1 cellular context compared by ENCODE assay signal in the genomic region with DNA sequence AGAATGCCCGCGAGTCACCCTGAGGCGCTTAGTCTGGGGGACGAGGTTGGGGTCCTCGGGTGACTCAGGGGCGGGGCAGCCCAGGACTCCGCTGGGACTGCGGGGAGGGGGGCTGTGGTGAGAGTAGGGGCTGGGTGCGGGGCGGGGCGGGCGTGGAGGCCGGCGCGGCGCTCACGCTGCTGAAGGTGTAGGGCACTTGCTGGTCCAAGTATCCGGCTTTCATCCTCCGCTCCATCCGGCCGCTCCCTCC.
TF ChIP-seq lines count a peak whose summit lies in the region.

No MANE protein-coding gene starts in this region.

TF ChIP-seq in HepG2, 621 proteins besides CTCF, POLR2A, EP300 and RAD21 (continued from another document and continues in another):
- TF ChIP-seq THRA (CRISPR knock-in tag; IDR thresholded peaks at IDR 0.05; ENCODE audit: borderline replicate concordance): peak; percentile 83; the same call in 1 of the 2 replicates
- TF ChIP-seq, protein P1, sequence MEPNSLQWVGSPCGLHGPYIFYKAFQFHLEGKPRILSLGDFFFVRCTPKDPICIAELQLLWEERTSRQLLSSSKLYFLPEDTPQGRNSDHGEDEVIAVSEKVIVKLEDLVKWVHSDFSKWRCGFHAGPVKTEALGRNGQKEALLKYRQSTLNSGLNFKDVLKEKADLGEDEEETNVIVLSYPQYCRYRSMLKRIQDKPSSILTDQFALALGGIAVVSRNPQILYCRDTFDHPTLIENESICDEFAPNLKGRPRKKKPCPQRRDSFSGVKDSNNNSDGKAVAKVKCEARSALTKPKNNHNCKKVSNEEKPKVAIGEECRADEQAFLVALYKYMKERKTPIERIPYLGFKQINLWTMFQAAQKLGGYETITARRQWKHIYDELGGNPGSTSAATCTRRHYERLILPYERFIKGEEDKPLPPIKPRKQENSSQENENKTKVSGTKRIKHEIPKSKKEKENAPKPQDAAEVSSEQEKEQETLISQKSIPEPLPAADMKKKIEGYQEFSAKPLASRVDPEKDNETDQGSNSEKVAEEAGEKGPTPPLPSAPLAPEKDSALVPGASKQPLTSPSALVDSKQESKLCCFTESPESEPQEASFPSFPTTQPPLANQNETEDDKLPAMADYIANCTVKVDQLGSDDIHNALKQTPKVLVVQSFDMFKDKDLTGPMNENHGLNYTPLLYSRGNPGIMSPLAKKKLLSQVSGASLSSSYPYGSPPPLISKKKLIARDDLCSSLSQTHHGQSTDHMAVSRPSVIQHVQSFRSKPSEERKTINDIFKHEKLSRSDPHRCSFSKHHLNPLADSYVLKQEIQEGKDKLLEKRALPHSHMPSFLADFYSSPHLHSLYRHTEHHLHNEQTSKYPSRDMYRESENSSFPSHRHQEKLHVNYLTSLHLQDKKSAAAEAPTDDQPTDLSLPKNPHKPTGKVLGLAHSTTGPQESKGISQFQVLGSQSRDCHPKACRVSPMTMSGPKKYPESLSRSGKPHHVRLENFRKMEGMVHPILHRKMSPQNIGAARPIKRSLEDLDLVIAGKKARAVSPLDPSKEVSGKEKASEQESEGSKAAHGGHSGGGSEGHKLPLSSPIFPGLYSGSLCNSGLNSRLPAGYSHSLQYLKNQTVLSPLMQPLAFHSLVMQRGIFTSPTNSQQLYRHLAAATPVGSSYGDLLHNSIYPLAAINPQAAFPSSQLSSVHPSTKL (CRISPR knock-in tag; IDR thresholded peaks at IDR 0.05): peak; percentile 85
- TF ChIP-seq SP5 (CRISPR knock-in tag; IDR thresholded peaks at IDR 0.05; ENCODE audit: borderline replicate concordance, low read depth): peak; percentile 95; the same call in 1 of the 2 replicates
- no peak for TF ChIP-seq HOXA3 (CRISPR knock-in tag; IDR thresholded peaks at IDR 0.05)
- TF ChIP-seq HOXA5 (CRISPR knock-in tag; IDR thresholded peaks at IDR 0.05): peak; percentile 79; the same call in 1 of the 2 replicates
- TF ChIP-seq ZNF205 (CRISPR knock-in tag; IDR thresholded peaks at IDR 0.05): 0 out of 2 replicates have a peak, but pooled peaks have one; percentile 41
- TF ChIP-seq ZNF207 (IDR thresholded peaks at IDR 0.05; ENCODE audit: borderline replicate concordance): no peak
- peak; percentile 88; the same call in 1 of the 2 replicates for TF ChIP-seq RARA (CRISPR knock-in tag; IDR thresholded peaks at IDR 0.05)
- TF ChIP-seq ZNF709 (CRISPR knock-in tag; IDR thresholded peaks at IDR 0.05): no peak
- peak; percentile 4 for TF ChIP-seq U2AF1 (optimal IDR thresholded peaks at IDR 0.05; ENCODE audit: low read depth, low read length)
- no peak for TF ChIP-seq ZNF605 (CRISPR knock-in tag; IDR thresholded peaks at IDR 0.05)
- peak; percentile 85; the same call in 1 of the 2 replicates for TF ChIP-seq ETV6 (CRISPR knock-in tag; conservative IDR thresholded peaks at IDR 0.05)
- peak; percentile 98; the same call in 1 of the 2 replicates for TF ChIP-seq KDM4B (CRISPR knock-in tag; IDR thresholded peaks at IDR 0.05)
- peak; percentile 98; the same call in 1 of the 2 replicates for TF ChIP-seq ZC3H4 (CRISPR knock-in tag; IDR thresholded peaks at IDR 0.05; ENCODE audit: borderline replicate concordance)
- TF ChIP-seq MTF1 (CRISPR knock-in tag; IDR thresholded peaks at IDR 0.05): 0 out of 2 replicates have a peak, but pooled peaks have one; percentile 0
- no peak for TF ChIP-seq MBNL3 (CRISPR knock-in tag; conservative IDR thresholded peaks at IDR 0.05)
- peak; percentile 20; the same call in 1 of the 2 replicates for TF ChIP-seq STAG1 (CRISPR knock-in tag; IDR thresholded peaks at IDR 0.05)
- peak; percentile 72; the same call in 1 of the 2 replicates for TF ChIP-seq TFDP2 (CRISPR knock-in tag; IDR thresholded peaks at IDR 0.05)
- no peak for TF ChIP-seq ZNF343 (CRISPR knock-in tag; IDR thresholded peaks at IDR 0.05)
- peak; percentile 26; the same call in 1 of the 2 replicates for TF ChIP-seq TMF1 (CRISPR knock-in tag; IDR thresholded peaks at IDR 0.05; ENCODE audit: low read depth)
- TF ChIP-seq POLR2AphosphoS5 (IDR thresholded peaks at IDR 0.05; ENCODE audit: low read depth, low read length): 0 out of 2 replicates have a peak, but pooled peaks have one; percentile 13
- TF ChIP-seq ZNF646 (CRISPR knock-in tag; IDR thresholded peaks at IDR 0.05): no peak
- no peak; the same call in 1 of the 2 replicates for TF ChIP-seq ZNF746 (CRISPR knock-in tag; IDR thresholded peaks at IDR 0.05)
- TF ChIP-seq PATZ1 (CRISPR knock-in tag; IDR thresholded peaks at IDR 0.05): no peak
- TF ChIP-seq SIN3A (IDR thresholded peaks at IDR 0.05; ENCODE audit: borderline replicate concordance, low read depth, low read length): 0 out of 2 replicates have a peak, but pooled peaks have one; percentile 64
- 0 out of 2 replicates have a peak, but pooled peaks have one; percentile 53 for TF ChIP-seq ELF1 (CRISPR knock-in tag; IDR thresholded peaks at IDR 0.05)
- TF ChIP-seq ETV5 (CRISPR knock-in tag; IDR thresholded peaks at IDR 0.05; ENCODE audit: borderline replicate concordance): peak; percentile 98
- no peak for TF ChIP-seq FOXM1 (CRISPR knock-in tag; IDR thresholded peaks at IDR 0.05)
- TF ChIP-seq, protein P2, sequence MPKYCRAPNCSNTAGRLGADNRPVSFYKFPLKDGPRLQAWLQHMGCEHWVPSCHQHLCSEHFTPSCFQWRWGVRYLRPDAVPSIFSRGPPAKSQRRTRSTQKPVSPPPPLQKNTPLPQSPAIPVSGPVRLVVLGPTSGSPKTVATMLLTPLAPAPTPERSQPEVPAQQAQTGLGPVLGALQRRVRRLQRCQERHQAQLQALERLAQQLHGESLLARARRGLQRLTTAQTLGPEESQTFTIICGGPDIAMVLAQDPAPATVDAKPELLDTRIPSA (CRISPR knock-in tag; IDR thresholded peaks at IDR 0.05; ENCODE audit: borderline replicate concordance): no peak
- peak; percentile 77 for TF ChIP-seq HNF4A (CRISPR knock-in tag; IDR thresholded peaks at IDR 0.05)
- TF ChIP-seq ZNF792 (CRISPR knock-in tag; IDR thresholded peaks at IDR 0.05): peak; percentile 52; the same call in 1 of the 2 replicates
- TF ChIP-seq FOXP4 (CRISPR knock-in tag; IDR thresholded peaks at IDR 0.05): peak; percentile 81; the same call in 1 of the 2 replicates
- TF ChIP-seq MAX (IDR thresholded peaks at IDR 0.05): no peak
- TF ChIP-seq, protein P3, sequence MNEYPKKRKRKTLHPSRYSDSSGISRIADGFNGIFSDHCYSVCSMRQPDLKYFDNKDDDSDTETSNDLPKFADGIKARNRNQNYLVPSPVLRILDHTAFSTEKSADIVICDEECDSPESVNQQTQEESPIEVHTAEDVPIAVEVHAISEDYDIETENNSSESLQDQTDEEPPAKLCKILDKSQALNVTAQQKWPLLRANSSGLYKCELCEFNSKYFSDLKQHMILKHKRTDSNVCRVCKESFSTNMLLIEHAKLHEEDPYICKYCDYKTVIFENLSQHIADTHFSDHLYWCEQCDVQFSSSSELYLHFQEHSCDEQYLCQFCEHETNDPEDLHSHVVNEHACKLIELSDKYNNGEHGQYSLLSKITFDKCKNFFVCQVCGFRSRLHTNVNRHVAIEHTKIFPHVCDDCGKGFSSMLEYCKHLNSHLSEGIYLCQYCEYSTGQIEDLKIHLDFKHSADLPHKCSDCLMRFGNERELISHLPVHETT (CRISPR knock-in tag; conservative IDR thresholded peaks at IDR 0.05): no peak
